8 cellular contexts compared by ENCODE assay signal in genomic region chr1:179080866-179081695, GRCh38. TPM values are rescaled to one million over a fixed set of nuclear protein-coding genes. Genes with fewer than 3 reads are reported as not detected.
DNase-seq lines count a peak whose midpoint lies in the region; ATAC-seq and TF ChIP-seq lines count a peak whose summit lies in the region.

No MANE protein-coding gene starts in this region.

- H3K27me3 ChIP-seq in GM23338 (ENCODE audit: insufficient read depth) (0 out of 2 replicates have a peak, but pooled peaks cover 4% of the 10 kb centered on the region), SJSA1 (replicated peaks) (no peaks in the 10 kb centered on the region)

- ATAC-seq in GM23338 (peak; percentile 23), HG02678 (IDR thresholded peaks at IDR 0.05; ENCODE audit: unreplicated experiment) (no peak), GM18502 (IDR thresholded peaks at IDR 0.05; ENCODE audit: poor library complexity, unreplicated experiment) (no peak)
- ATAC-seq in natural killer cell treated with Interleukin-12 subunit alpha and Interleukin-12 subunit beta and Interleukin-15 and Interleukin-18, amount 100 ng/mL, for 72 hours: no peak

- H3K36me3 Mint-ChIP-seq in GM23338 (ENCODE audit: low read depth): peaks cover 8% of the 10 kb centered on the region; the same call in 1 of the 3 replicates
- no peaks in the 10 kb centered on the region for H3K36me3 Mint-ChIP-seq in natural killer cell treated with Interleukin-12 subunit alpha and Interleukin-12 subunit beta and Interleukin-15 and Interleukin-18, amount 100 ng/mL, for 72 hours

- H3K36me3 ChIP-seq in GM23338 (ENCODE audit: insufficient read depth) (no peaks in the 10 kb centered on the region; the same call in 1 of the 2 replicates), SJSA1 (peaks cover 17% of the 10 kb centered on the region)

- H3K9me3 Mint-ChIP-seq in GM23338: no peaks in the 10 kb centered on the region; the same call in 2 of the 3 replicates
- no peaks in the 10 kb centered on the region for H3K9me3 Mint-ChIP-seq in natural killer cell treated with Interleukin-12 subunit alpha and Interleukin-12 subunit beta and Interleukin-15 and Interleukin-18, amount 100 ng/mL, for 72 hours

- H4K20me1 ChIP-seq in GM23338 (replicated peaks; ENCODE audit: insufficient read depth): no peaks in the 10 kb centered on the region

- H3K27ac Mint-ChIP-seq in GM23338: peak overlapping the region; percentile 92
- peak overlapping the region; percentile 85 to 91 for H3K27ac Mint-ChIP-seq in natural killer cell treated with Interleukin-12 subunit alpha and Interleukin-12 subunit beta and Interleukin-15 and Interleukin-18, amount 100 ng/mL, for 72 hours

- H3K27ac ChIP-seq in GM23338 (ENCODE audit: low read depth) (peak overlapping the region; percentile 50; the same call in 1 of the 2 replicates), SJSA1 (0 out of 2 replicates have a peak overlapping the region, but pooled peaks have one; percentile 44)

- H3K79me2 ChIP-seq in GM23338 (replicated peaks; ENCODE audit: insufficient read depth): peaks cover 8% of the 10 kb centered on the region; the same call in 1 of the 2 replicates

- no peak for TF ChIP-seq CTCF in GM23338 (conservative IDR thresholded peaks at IDR 0.05; ENCODE audit: low read depth in 2 of 2)

- H3K9me2 ChIP-seq in GM23338 (ENCODE audit: insufficient read depth): no peaks in the 10 kb centered on the region

- peak; percentile 42 for DNase-seq in COLO668 (lab: John Stamatoyannopoulos, UW; ENCODE audit: unreplicated experiment)
- no peak for DNase-seq in GM23338 (ENCODE audit: low spot score)
- no peak for DNase-seq in SJSA1 (ENCODE audit: low read depth in 1 of 2, low spot score in 2 of 2)
- DNase-seq in effector CD4-positive, alpha-beta T cell: peak; percentile 44
- DNase-seq in natural killer cell treated with Interleukin-12 subunit alpha and Interleukin-12 subunit beta and Interleukin-15 and Interleukin-18, amount 100 ng/mL, for 72 hours (ENCODE audit: low spot score): no peak
- no peak for DNase-seq in foreskin melanocyte

- H3K4me3 Mint-ChIP-seq in GM23338: peak overlapping the region; percentile 84
- H3K4me3 Mint-ChIP-seq in natural killer cell treated with Interleukin-12 subunit alpha and Interleukin-12 subunit beta and Interleukin-15 and Interleukin-18, amount 100 ng/mL, for 72 hours: peak overlapping the region; percentile 97

- peak overlapping the region; percentile 96 for H3K4me2 ChIP-seq in GM23338

- H3K4me3 ChIP-seq in GM23338 (peak overlapping the region; percentile 79), SJSA1 (peak overlapping the region; percentile 77)

- H3K4me1 ChIP-seq in GM23338 (ENCODE audit: insufficient read depth) (no peaks in the 10 kb centered on the region; the same call in 1 of the 2 replicates), SJSA1 (replicated peaks) (peaks cover 15% of the 10 kb centered on the region)

- H2AFZ ChIP-seq in GM23338: peak overlapping the region; percentile 35; the same call in 1 of the 2 replicates

- no peaks in the 10 kb centered on the region for H3K9me3 ChIP-seq in SJSA1 (replicated peaks)

- peaks cover 14% of the 10 kb centered on the region for H3K4me1 Mint-ChIP-seq in GM23338
- H3K4me1 Mint-ChIP-seq in natural killer cell treated with Interleukin-12 subunit alpha and Interleukin-12 subunit beta and Interleukin-15 and Interleukin-18, amount 100 ng/mL, for 72 hours (ENCODE audit: low read depth in 2 of 2): peaks cover 17 to 21% of the 10 kb centered on the region in 2 donors

- peaks cover 7% of the 10 kb centered on the region for H3K27me3 Mint-ChIP-seq in GM23338 (ENCODE audit: insufficient read depth, low read depth, poor library complexity)
- H3K27me3 Mint-ChIP-seq in natural killer cell treated with Interleukin-12 subunit alpha and Interleukin-12 subunit beta and Interleukin-15 and Interleukin-18, amount 100 ng/mL, for 72 hours: no peaks in the 10 kb centered on the region

- peaks cover 5% of the 10 kb centered on the region; the same call in 1 of the 2 replicates for H3F3A ChIP-seq in GM23338 (replicated peaks; ENCODE audit: low read depth)

TF ChIP-seq in GM23338, 12 proteins besides CTCF, POLR2A, EP300 and RAD21 (continues in another document):
- TF ChIP-seq NANOG (IDR thresholded peaks at IDR 0.05; ENCODE audit: borderline replicate concordance): no peak
- no peak for TF ChIP-seq CREB1 (CRISPR knock-in tag; IDR thresholded peaks at IDR 0.05; ENCODE audit: low read depth)
- TF ChIP-seq REST (IDR thresholded peaks at IDR 0.05; ENCODE audit: unreplicated experiment): no peak
- no peak for TF ChIP-seq EZH2phosphoT487 (IDR thresholded peaks at IDR 0.05; ENCODE audit: unreplicated experiment)

RNA-seq across cellular contexts. Expression of gene TOR3A, which starts 0.8 kb away (rescaled TPM):
- total RNA-seq in GM23338 (2014; rRNA removed; shearing (Covaris generic)): 49.7 and 57.6 TPM in 2 replicates
- polyA plus RNA-seq in GM23338 (2016; fragmentation: Nextera tagmentation; extraction: Ambion mirVana): 11.2 TPM in 2 replicates
- 27.9 and 30.8 TPM in 2 replicates for total RNA-seq in SJSA1 (2014; rRNA removed; shearing (Covaris generic))
- total RNA-seq in natural killer cell treated with Interleukin-12 subunit alpha and Interleukin-12 subunit beta and Interleukin-15 and Interleukin-18, amount 100 ng/mL, for 72 hours: 10 to 100 TPM; 36.4 to 63.1 TPM

RNA-seq across cellular contexts. Expression of gene FAM20B, which starts 55.4 kb away (rescaled TPM):
- 19.9 and 22.5 TPM in 2 replicates for total RNA-seq in GM23338 (2014; rRNA removed; shearing (Covaris generic))
- 4.7 and 5.3 TPM in 2 replicates for polyA plus RNA-seq in GM23338 (2016; fragmentation: Nextera tagmentation; extraction: Ambion mirVana)
- total RNA-seq in SJSA1 (2014; rRNA removed; shearing (Covaris generic)): 50.7 and 52.6 TPM in 2 replicates
- total RNA-seq in natural killer cell treated with Interleukin-12 subunit alpha and Interleukin-12 subunit beta and Interleukin-15 and Interleukin-18, amount 100 ng/mL, for 72 hours: 10 to 100 TPM; 39.7 to 41.1 TPM

Comparison
In these comparisons a context has a peak if more than half of its experiments do, and no peak if none do; other contexts are left out.
1. DNase-seq: peak in COLO668 (single experiment) and effector CD4-positive, alpha-beta T cell (single experiment); none in GM23338 (single experiment), SJSA1 (0 of 2), natural killer cell treated with Interleukin-12 subunit alpha and Interleukin-12 subunit beta and Interleukin-15 and Interleukin-18, amount 100 ng/mL, for 72 hours (single experiment) and foreskin melanocyte (single experiment).